8 cellular contexts compared by ENCODE assay signal in the genomic region with DNA sequence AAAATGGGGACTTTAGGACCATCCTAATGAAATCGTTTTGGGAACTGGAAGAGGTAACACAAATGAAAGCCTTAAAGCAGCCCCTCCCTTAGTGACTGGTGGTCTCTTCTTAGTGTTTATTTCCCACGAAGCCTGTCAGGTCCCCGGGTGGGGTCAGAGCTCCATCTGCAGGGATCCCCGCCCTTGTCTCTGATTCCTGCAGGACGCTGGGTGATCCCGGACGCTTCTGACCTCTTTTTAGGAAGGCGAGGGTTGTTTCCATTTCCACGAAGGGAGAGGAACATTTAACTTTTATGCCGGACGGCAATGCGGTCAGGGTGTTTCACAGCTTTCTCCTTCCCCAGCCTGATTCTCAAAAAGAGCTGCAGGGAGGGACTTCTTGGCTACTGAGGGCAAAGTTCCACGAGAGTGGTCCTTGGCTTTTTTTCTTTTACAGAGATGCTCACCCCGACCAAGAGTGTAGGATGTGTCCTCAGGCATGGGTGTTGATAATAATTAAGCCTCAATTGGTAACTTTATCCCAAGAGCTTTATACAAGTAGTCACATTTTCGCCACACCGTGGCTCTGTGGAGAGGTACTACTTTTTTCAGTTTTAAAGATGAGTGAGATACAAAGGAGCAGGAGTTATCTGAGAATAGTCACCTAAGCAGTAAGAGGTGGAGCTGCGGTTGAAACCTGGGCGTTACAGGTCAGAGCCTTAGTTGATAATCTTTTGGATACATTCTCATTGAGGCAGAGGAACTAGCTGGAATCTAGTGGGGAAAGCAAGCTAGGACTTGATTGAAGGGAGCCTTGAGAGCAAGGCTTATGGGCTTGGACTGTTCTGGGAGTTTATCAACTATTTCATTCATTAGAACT. TPM values are rescaled to one million over a fixed set of nuclear protein-coding genes. Genes with fewer than 3 reads are reported as not detected.
DNase-seq lines count a peak whose midpoint lies in the region; ATAC-seq and TF ChIP-seq lines count a peak whose summit lies in the region.

No MANE protein-coding gene starts in this region.

- CTCF ChIA-PET in CD4-positive, alpha-beta memory T cell (lab: Charles Lee; ENCODE audit: partially characterized antibody), result interaction anchor here (1.0 kb wide), 1 partner anchor 69 kb away, joined by 3 read pairs; no protein-coding TSS in a partner anchor
- CTCF ChIA-PET in mammary epithelial cell (lab: Charles Lee; ENCODE audit: low non-redundant PET), result no interaction called here

- in situ Hi-C loops in mammary epithelial cell (cut with MboI; ENCODE audit: low sequenced_read_pairs in 2 of 2), result no loop called here

- ATAC-seq in right lobe of liver (peak in 3 of 4 donors; percentile 10 to 38 (median 21)), GM18519 (IDR thresholded peaks at IDR 0.05; ENCODE audit: low FRiP score, unreplicated experiment) (no peak)

- dilution Hi-C loops in mammary epithelial cell (cut with HindIII; ENCODE audit: low sequenced_read_pairs), result no loop called here

- peak overlapping the region; percentile 86 for H3K4me2 ChIP-seq in mammary epithelial cell (ENCODE audit: insufficient read depth, low read depth, low read length)

- H2AFZ ChIP-seq in mammary epithelial cell (ENCODE audit: low read depth, low read length), result peak overlapping the region; percentile 100

- WGBS in mammary epithelial cell (ENCODE audit: low coverage, missing lambda C conversion rate), result 17% methylated on average over 10 of the region's 18 CpGs
- 21% methylated on average over 18 of the region's 18 CpGs for WGBS in right lobe of liver (ENCODE audit: insufficient coverage, low coverage, low lambda C conversion rate, missing lambda C conversion rate)
- 28% methylated on average over 18 of the region's 18 CpGs for WGBS in thymus

- TF ChIP-seq CTCF in mammary epithelial cell (conservative IDR thresholded peaks at IDR 0.05 in 1 of 2, IDR thresholded peaks at IDR 0.05 in 1 of 2; ENCODE audit: extremely low read depth in 1 of 2, insufficient read depth in 1 of 2, low read depth in 1 of 2, low read length in 2 of 2), result peak in 1 of 2 donors; percentile 16
- TF ChIP-seq CTCF in right lobe of liver (IDR thresholded peaks at IDR 0.05), result no peak

- H3K79me2 ChIP-seq in mammary epithelial cell (ENCODE audit: insufficient read depth, low read length), result no peaks in the 10 kb centered on the region

- peak overlapping the region in 5 of 7 donors; percentile 4 to 85 (median 35) for H3K27ac Mint-ChIP-seq in CD4-positive, alpha-beta memory T cell

- peak overlapping the region; percentile 85 to 96 (median 92) for H3K4me3 Mint-ChIP-seq in CD4-positive, alpha-beta memory T cell

- H3K36me3 ChIP-seq in CD4-positive, alpha-beta memory T cell (ENCODE audit: insufficient read depth, low read length), result peaks cover 4% of the 10 kb centered on the region
- no peaks in the 10 kb centered on the region for H3K36me3 ChIP-seq in mammary epithelial cell (ENCODE audit: insufficient read depth, low read length)
- H3K36me3 ChIP-seq in right lobe of liver, result no peaks in the 10 kb centered on the region
- peaks cover 2% of the 10 kb centered on the region for H3K36me3 ChIP-seq in thymus (ENCODE audit: control insufficient read depth, insufficient read depth)

- POLR2A ChIA-PET in CD4-positive, alpha-beta memory T cell (lab: Charles Lee; ENCODE audit: partially characterized antibody), result interaction anchor here (1.0 to 2.3 kb wide), 4 partner anchors 23 to 138 kb away, joined by 3 to 8 read pairs (median 4); a partner anchor contains a TSS

- peak overlapping the region; percentile 54 to 76 for H3K4me3 ChIP-seq in CD4-positive, alpha-beta memory T cell (ENCODE audit: low read length in 2 of 2)
- peak overlapping the region; percentile 62 to 84 (median 75) for H3K4me3 ChIP-seq in mammary epithelial cell (replicated peaks in 1 of 3; ENCODE audit: insufficient read depth in 1 of 3, low read depth in 2 of 3, low read length in 3 of 3)
- peak overlapping the region; percentile 50 to 72 (median 68) for H3K4me3 ChIP-seq in right lobe of liver
- H3K4me3 ChIP-seq in thymus (ENCODE audit: low read length), result peak overlapping the region; percentile 80

- H4K20me1 ChIP-seq in mammary epithelial cell (ENCODE audit: insufficient read depth, low read length), result no peaks in the 10 kb centered on the region

- no peaks in the 10 kb centered on the region for H3K9me3 ChIP-seq in CD4-positive, alpha-beta memory T cell (ENCODE audit: control insufficient read depth in 1 of 2, low read length in 2 of 2)
- H3K9me3 ChIP-seq in mammary epithelial cell (replicated peaks; ENCODE audit: insufficient read depth, low read length) (peaks cover 7% of the 10 kb centered on the region), right lobe of liver (no peaks in the 10 kb centered on the region), thymus (ENCODE audit: control insufficient read depth) (no peaks in the 10 kb centered on the region)

- peaks cover 21% of the 10 kb centered on the region for H3K4me1 ChIP-seq in CD4-positive, alpha-beta memory T cell (ENCODE audit: insufficient read depth, low read length)
- peaks cover 9% of the 10 kb centered on the region for H3K4me1 ChIP-seq in mammary epithelial cell (ENCODE audit: insufficient read depth, low read length)
- H3K4me1 ChIP-seq in right lobe of liver, result peaks cover 0 to 8% (median 0%) of the 10 kb centered on the region in 4 donors
- H3K4me1 ChIP-seq in thymus (ENCODE audit: control insufficient read depth, insufficient read depth, low read length), result peaks cover 14% of the 10 kb centered on the region

- H3K9me3 Mint-ChIP-seq in CD4-positive, alpha-beta memory T cell, result peaks cover 4 to 30% (median 24%) of the 10 kb centered on the region in 8 donors

- H3K27me3 Mint-ChIP-seq in CD4-positive, alpha-beta memory T cell, result peaks cover 0 to 1% of the 10 kb centered on the region in 2 donors

- H3K27ac ChIP-seq in CD4-positive, alpha-beta memory T cell (ENCODE audit: low read depth, low read length), result peak overlapping the region; percentile 39
- H3K27ac ChIP-seq in mammary epithelial cell (ENCODE audit: insufficient read depth, low read depth, low read length) (peak overlapping the region; percentile 2), right lobe of liver (no peak overlapping the region), thymus (ENCODE audit: low read depth) (no peak overlapping the region)

- H3K9ac ChIP-seq in mammary epithelial cell (ENCODE audit: insufficient read depth, low read length), result peak overlapping the region; percentile 29

- H3K27me3 ChIP-seq in CD4-positive, alpha-beta memory T cell (ENCODE audit: insufficient read depth, low read length), result no peaks in the 10 kb centered on the region
- no peaks in the 10 kb centered on the region for H3K27me3 ChIP-seq in mammary epithelial cell (ENCODE audit: insufficient read depth, low read length)
- H3K27me3 ChIP-seq in right lobe of liver, result no peaks in the 10 kb centered on the region
- H3K27me3 ChIP-seq in thymus (ENCODE audit: control insufficient read depth, insufficient read depth), result no peaks in the 10 kb centered on the region

- intact Hi-C loops in CD4-positive, alpha-beta memory T cell (cut with micrococcal nuclease), result loop anchor here (1.0 to 2.0 kb wide), 3 partner anchors 21 to 70 kb away; a partner anchor contains a TSS
- intact Hi-C loops in mammary epithelial cell (cut with micrococcal nuclease) (loop anchor here (1.0 to 5.0 kb wide), 2 partner anchors 21 to 90 kb away; a partner anchor contains a TSS), right lobe of liver (cut with DNase I) (no loop called here)

- DNase-seq in CD4-positive, alpha-beta memory T cell, result no peak
- DNase-seq in HuH-7.5 (ENCODE audit: low spot score) (peak; percentile 27), mammary epithelial cell (peak; percentile 5), right lobe of liver (no peak), NCI-H2196 (lab: John Stamatoyannopoulos, UW; ENCODE audit: unreplicated experiment) (no peak), epidermal melanocyte (ENCODE audit: insufficient read length, low spot score) (no peak)

- peaks cover 25 to 37% of the 10 kb centered on the region in 2 donors for H3K36me3 Mint-ChIP-seq in CD4-positive, alpha-beta memory T cell

- no TSS peak for BruUV-seq in mammary epithelial cell (replicated peaks; lab: Mats Ljungman, UMichigan)

- peaks cover 17 to 31% (median 24%) of the 10 kb centered on the region in 4 donors for H3K4me1 Mint-ChIP-seq in CD4-positive, alpha-beta memory T cell

- TF ChIP-seq POLR2A in right lobe of liver (IDR thresholded peaks at IDR 0.05), result no peak

RNA-seq across cellular contexts. Expression of a gene that starts 0.8 kb away (rescaled TPM):
- total RNA-seq in CD4-positive, alpha-beta memory T cell, result 1 to 10 TPM; 5.4 to 5.7 TPM
- polyA plus RNA-seq in CD4-positive, alpha-beta memory T cell, result 1 to 10 TPM in 1 of 2 donors, under 1 TPM in 1; 0.61 to 1.2 TPM
- total RNA-seq in mammary epithelial cell, result 1 to 10 TPM; 2.6 to 4.7 TPM
- 0.96 TPM for polyA plus RNA-seq in mammary epithelial cell
- 2.4 TPM for polyA minus RNA-seq in mammary epithelial cell
- under 1 TPM; 0.35 to 0.68 (median 0.56) TPM for total RNA-seq in right lobe of liver
- polyA plus RNA-seq in thymus, result 1.9 TPM

RNA-seq across cellular contexts. Expression of a gene that starts 20.9 kb away (rescaled TPM):
- 1 to 10 TPM; 6.8 to 8.0 TPM for total RNA-seq in CD4-positive, alpha-beta memory T cell
- 1 to 10 TPM; 2.2 to 2.7 TPM for polyA plus RNA-seq in CD4-positive, alpha-beta memory T cell
- total RNA-seq in mammary epithelial cell (1 to 10 TPM; 4.6 to 6.3 TPM), right lobe of liver (1 to 10 TPM in 5 of 6 experiments, under 1 TPM in 1; 0.80 to 2.4 (median 1.7) TPM)
- polyA plus RNA-seq in mammary epithelial cell (2.1 TPM), thymus (5.0 TPM)
- polyA minus RNA-seq in mammary epithelial cell, result 1.4 TPM

RNA-seq across cellular contexts. Expression of a gene that starts 21.4 kb away (rescaled TPM):
- 10 to 100 TPM; 86.9 to 91.2 TPM for total RNA-seq in CD4-positive, alpha-beta memory T cell
- polyA plus RNA-seq in CD4-positive, alpha-beta memory T cell, result 10 to 100 TPM; 10.8 to 13.0 TPM
- total RNA-seq in mammary epithelial cell (10 to 100 TPM; 15.3 to 24.0 TPM), right lobe of liver (10 to 100 TPM in 2 of 6 experiments, 1 to 10 TPM in 4; 6.9 to 13.6 (median 8.0) TPM)
- polyA plus RNA-seq in mammary epithelial cell (4.4 TPM), thymus (47.0 TPM)
- 0.31 TPM for polyA minus RNA-seq in mammary epithelial cell

RNA-seq across cellular contexts. Expression of a gene that starts 40.4 kb away (rescaled TPM):
- total RNA-seq in CD4-positive, alpha-beta memory T cell, result 10 to 100 TPM; 10.7 to 13.9 TPM
- 1 to 10 TPM in 1 of 2 donors, under 1 TPM in 1; 0.98 to 2.7 TPM for polyA plus RNA-seq in CD4-positive, alpha-beta memory T cell
- total RNA-seq in mammary epithelial cell, result 1 to 10 TPM; 3.7 to 4.5 TPM
- 0.96 TPM for polyA plus RNA-seq in mammary epithelial cell
- 4.6 TPM for polyA minus RNA-seq in mammary epithelial cell
- total RNA-seq in right lobe of liver, result 1 to 10 TPM in 5 of 6 experiments, under 1 TPM in 1; 0.74 to 2.2 (median 1.8) TPM
- polyA plus RNA-seq in thymus, result 3.2 TPM

RNA-seq across cellular contexts. Expression of a gene that starts 47.6 kb away (rescaled TPM):
- total RNA-seq in CD4-positive, alpha-beta memory T cell, result 10 to 100 TPM in 1 of 2 experiments, 1 to 10 TPM in 1; 7.9 to 11.4 TPM
- polyA plus RNA-seq in CD4-positive, alpha-beta memory T cell, result 1 to 10 TPM; 1.6 to 3.8 TPM
- total RNA-seq in mammary epithelial cell, result 1 to 10 TPM; 3.9 to 5.3 TPM
- 2.1 TPM for polyA plus RNA-seq in mammary epithelial cell
- not detected for polyA minus RNA-seq in mammary epithelial cell
- total RNA-seq in right lobe of liver, result 1 to 10 TPM in 5 of 6 experiments, under 1 TPM in 1; 0.87 to 1.8 (median 1.2) TPM
- 7.5 TPM for polyA plus RNA-seq in thymus

Comparison
In these comparisons a context has a peak if more than half of its experiments do, and no peak if none do; other contexts are left out.
1. DNase-seq: peak in HuH-7.5 (single experiment) and mammary epithelial cell (single experiment); none in CD4-positive, alpha-beta memory T cell (0 of 5), right lobe of liver (0 of 3), NCI-H2196 (single experiment) and epidermal melanocyte (single experiment).
2. H3K27ac ChIP-seq: peak in CD4-positive, alpha-beta memory T cell (single experiment) and mammary epithelial cell (single experiment); none in right lobe of liver (0 of 3) and thymus (single experiment).
3. intact Hi-C loops: an anchor here in CD4-positive, alpha-beta memory T cell (1.0 to 2.0 kb wide) and mammary epithelial cell (1.0 to 5.0 kb wide); none called in right lobe of liver.
4. Peak in every context shown above with its lines, with median percentiles within 50 percentile points of each other: H3K4me3 ChIP-seq.